Comparison of ENCODE assay signal across 3 cellular contexts in the genomic region with DNA sequence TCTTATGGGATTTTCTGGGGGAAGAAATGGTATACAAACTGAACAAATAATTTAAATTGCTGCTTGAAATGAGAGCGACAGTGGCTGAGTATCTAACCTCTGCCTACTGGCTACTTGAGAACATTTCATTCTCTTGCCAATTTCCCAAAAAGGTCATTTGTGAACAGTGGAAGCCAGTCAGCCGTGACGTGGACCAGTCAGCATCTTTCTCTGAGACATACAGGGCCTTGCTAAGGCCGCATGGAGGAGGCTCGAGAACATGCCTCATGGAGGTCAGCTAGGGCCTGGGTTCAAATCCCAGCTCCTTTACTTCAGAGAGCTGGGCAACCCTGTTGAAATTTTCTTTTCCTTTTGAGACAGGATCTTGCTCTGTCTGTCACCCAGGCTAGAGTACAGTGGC.
A peak's percentile ranks its signal among the peaks of the same experiment; 100 is the strongest.
TF ChIP-seq lines count a peak whose summit lies in the region.

No MANE protein-coding gene starts in this region.

TF ChIP-seq in GM12878, 131 proteins besides CTCF, POLR2A, EP300 and RAD21:
- TF ChIP-seq CREB1 (IDR thresholded peaks at IDR 0.05; ENCODE audit: low read depth), result peak; percentile 47; the same call in 1 of the 2 replicates
- TF ChIP-seq PAX5 (IDR thresholded peaks at IDR 0.05; ENCODE audit: borderline replicate concordance, low read depth, low read length), result peak; percentile 64; the same call in 1 of the 2 replicates
- no peak for TF ChIP-seq WRNIP1 (IDR thresholded peaks at IDR 0.05; ENCODE audit: borderline replicate concordance, low read depth, low read length)
- TF ChIP-seq SRF (IDR thresholded peaks at IDR 0.05; ENCODE audit: low read depth in 2 of 2, low read length in 2 of 2), result peak in 1 of 2 experiments; percentile 75; a peak in 2 of 4 replicates

TF ChIP-seq in WTC11, 78 proteins besides CTCF, POLR2A, EP300 and RAD21:
- TF ChIP-seq ZNF121 (CRISPR knock-in tag; IDR thresholded peaks at IDR 0.05) (no peak), ZNF232 (CRISPR knock-in tag; IDR thresholded peaks at IDR 0.05) (no peak), ESRRA (CRISPR knock-in tag; IDR thresholded peaks at IDR 0.05; ENCODE audit: borderline replicate concordance) (no peak), TP53 (CRISPR knock-in tag; IDR thresholded peaks at IDR 0.05) (no peak), OVOL2 (CRISPR knock-in tag; IDR thresholded peaks at IDR 0.05; ENCODE audit: borderline replicate concordance) (no peak), TEAD1 (CRISPR knock-in tag; IDR thresholded peaks at IDR 0.05) (no peak), NR1H2 (CRISPR knock-in tag; IDR thresholded peaks at IDR 0.05) (no peak), ZBTB21 (CRISPR knock-in tag; IDR thresholded peaks at IDR 0.05; ENCODE audit: borderline replicate concordance) (no peak), TEAD4 (CRISPR knock-in tag; IDR thresholded peaks at IDR 0.05) (no peak), ETV6 (CRISPR knock-in tag; IDR thresholded peaks at IDR 0.05) (no peak), NR2C2 (CRISPR knock-in tag; IDR thresholded peaks at IDR 0.05) (no peak), TCF7 (CRISPR knock-in tag; IDR thresholded peaks at IDR 0.05; ENCODE audit: low read depth) (no peak), SP1 (CRISPR knock-in tag; conservative IDR thresholded peaks at IDR 0.05) (no peak)
- TF ChIP-seq, protein P1, sequence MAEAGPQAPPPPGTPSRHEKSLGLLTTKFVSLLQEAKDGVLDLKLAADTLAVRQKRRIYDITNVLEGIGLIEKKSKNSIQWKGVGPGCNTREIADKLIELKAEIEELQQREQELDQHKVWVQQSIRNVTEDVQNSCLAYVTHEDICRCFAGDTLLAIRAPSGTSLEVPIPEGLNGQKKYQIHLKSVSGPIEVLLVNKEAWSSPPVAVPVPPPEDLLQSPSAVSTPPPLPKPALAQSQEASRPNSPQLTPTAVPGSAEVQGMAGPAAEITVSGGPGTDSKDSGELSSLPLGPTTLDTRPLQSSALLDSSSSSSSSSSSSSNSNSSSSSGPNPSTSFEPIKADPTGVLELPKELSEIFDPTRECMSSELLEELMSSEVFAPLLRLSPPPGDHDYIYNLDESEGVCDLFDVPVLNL (CRISPR knock-in tag; IDR thresholded peaks at IDR 0.05; ENCODE audit: borderline replicate concordance, low read depth), result no peak
- TF ChIP-seq, protein P2, sequence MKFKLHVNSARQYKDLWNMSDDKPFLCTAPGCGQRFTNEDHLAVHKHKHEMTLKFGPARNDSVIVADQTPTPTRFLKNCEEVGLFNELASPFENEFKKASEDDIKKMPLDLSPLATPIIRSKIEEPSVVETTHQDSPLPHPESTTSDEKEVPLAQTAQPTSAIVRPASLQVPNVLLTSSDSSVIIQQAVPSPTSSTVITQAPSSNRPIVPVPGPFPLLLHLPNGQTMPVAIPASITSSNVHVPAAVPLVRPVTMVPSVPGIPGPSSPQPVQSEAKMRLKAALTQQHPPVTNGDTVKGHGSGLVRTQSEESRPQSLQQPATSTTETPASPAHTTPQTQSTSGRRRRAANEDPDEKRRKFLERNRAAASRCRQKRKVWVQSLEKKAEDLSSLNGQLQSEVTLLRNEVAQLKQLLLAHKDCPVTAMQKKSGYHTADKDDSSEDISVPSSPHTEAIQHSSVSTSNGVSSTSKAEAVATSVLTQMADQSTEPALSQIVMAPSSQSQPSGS (CRISPR knock-in tag; IDR thresholded peaks at IDR 0.05; ENCODE audit: borderline replicate concordance, low read depth), result no peak

TF ChIP-seq in GM12891, 5 proteins besides CTCF, POLR2A, EP300 and RAD21:
- TF ChIP-seq PAX5 (IDR thresholded peaks at IDR 0.05; ENCODE audit: insufficient read depth, low read length, severe bottlenecking), result no peak
- TF ChIP-seq TAF1 (IDR thresholded peaks at IDR 0.05; ENCODE audit: low read depth, low read length), result no peak
- TF ChIP-seq POLR2AphosphoS5 (IDR thresholded peaks at IDR 0.05; ENCODE audit: low read depth, low read length), result no peak
- TF ChIP-seq POU2F2 (IDR thresholded peaks at IDR 0.05; ENCODE audit: low read depth, low read length), result no peak
- no peak for TF ChIP-seq SPI1 (IDR thresholded peaks at IDR 0.05; ENCODE audit: low read depth, low read length)
